In genomic region chr21:44352253-44352860, GRCh38 we compare ENCODE assay signal across 14 cellular contexts. TPM values are rescaled to one million over a fixed set of nuclear protein-coding genes. Genes with fewer than 3 reads are reported as not detected.
DNase-seq lines count a peak whose midpoint lies in the region; ATAC-seq lines count a peak whose summit lies in the region.
"Had no signal": no experiment of that assay in that cellular context is flagged by ENCODE, and none has a peak within 500 bp of the region (broad histone marks: within the 10 kb centered on the region; RNA-seq: fewer than 3 reads in every experiment).

No MANE protein-coding gene starts in this region.

- no peak overlapping the region for H3K4me3 ChIP-seq in H7 (ENCODE audit: insufficient read depth, low read depth, low read length)
- H3K4me3 ChIP-seq: SJSA1, testis had no signal

- no peaks in the 10 kb centered on the region for H3K27me3 ChIP-seq in H7 (ENCODE audit: control insufficient read depth, insufficient read depth, low read length)
- H3K27me3 ChIP-seq: testis had no signal

- ATAC-seq in GM19324 (IDR thresholded peaks at IDR 0.05; ENCODE audit: low FRiP score, unreplicated experiment): no peak
- ATAC-seq: WTC11 had no signal

- H3K27ac ChIP-seq in caudate nucleus (ENCODE audit: low read depth, low read length): peak overlapping the region; percentile 42
- H3K27ac ChIP-seq: SJSA1, testis had no signal

- no peaks in the 10 kb centered on the region for H3K36me3 ChIP-seq in H7 (replicated peaks; ENCODE audit: control insufficient read depth, insufficient read depth, low read length)
- H3K36me3 ChIP-seq: SJSA1 had no signal

- DNase-seq in SIG-M5 treated with dmso at 0.1 percent for 504 hours (lab: John Stamatoyannopoulos, UW; ENCODE audit: unreplicated experiment): peak; percentile 66
- no peak for DNase-seq in SIG-M5 (lab: John Stamatoyannopoulos, UW)
- DNase-seq in H7: peak; percentile 36
- DNase-seq in caudate nucleus (lab: John Stamatoyannopoulos, UW): no peak
- DNase-seq in posterior vena cava (ENCODE audit: low spot score): peak; percentile 68
- DNase-seq in glomerular visceral epithelial cell (ENCODE audit: extremely low spot score): no peak
- DNase-seq in COR-L47 (lab: John Stamatoyannopoulos, UW): no peak
- DNase-seq: 8988T, DMS 273 treated with DMSO at 0.1 percent for 48 hours, NCI-H2081 treated with DMSO at 0.1 percent for 48 hours, testis had no signal

- intact Hi-C loops in posterior vena cava (cut with DNase I): loop anchor here in 1 of 2 donors (10.0 kb wide), 1 partner anchor 52 kb away; no protein-coding TSS in a partner anchor

RNA-seq across cellular contexts. Expression of gene TRPM2, which starts 1.1 kb away (rescaled TPM):
- total RNA-seq in H7 (2014; rRNA removed; shearing (Covaris generic)): 0.42 and 0.48 TPM in 2 replicates
- total RNA-seq in posterior vena cava: 10 to 100 TPM in 1 of 2 donors, 1 to 10 TPM in 1; 7.7 to 11.3 TPM

RNA-seq across cellular contexts. Expression of gene CFAP410, which starts 13.2 kb away (rescaled TPM):
- total RNA-seq in H7 (2014; rRNA removed; shearing (Covaris generic)): 17.2 and 20.3 TPM in 2 replicates
- 10 to 100 TPM; 18.1 to 18.8 TPM for total RNA-seq in posterior vena cava

RNA-seq across cellular contexts. Expression of gene PFKL, which starts 52.5 kb away (rescaled TPM):
- 149 and 158 TPM in 2 replicates for total RNA-seq in H7 (2014; rRNA removed; shearing (Covaris generic))
- total RNA-seq in posterior vena cava: 10 to 100 TPM; 74.1 to 91.3 TPM

Comparison
In these comparisons a context has a peak if more than half of its experiments do, and no peak if none do; other contexts are left out.
1. DNase-seq: peak in SIG-M5 treated with dmso at 0.1 percent for 504 hours (single experiment), H7 (single experiment) and posterior vena cava (single experiment); none in SIG-M5 (single experiment), caudate nucleus (0 of 61), glomerular visceral epithelial cell (single experiment) and COR-L47 (single experiment).